16 cellular contexts compared by ENCODE assay signal in the genomic region with DNA sequence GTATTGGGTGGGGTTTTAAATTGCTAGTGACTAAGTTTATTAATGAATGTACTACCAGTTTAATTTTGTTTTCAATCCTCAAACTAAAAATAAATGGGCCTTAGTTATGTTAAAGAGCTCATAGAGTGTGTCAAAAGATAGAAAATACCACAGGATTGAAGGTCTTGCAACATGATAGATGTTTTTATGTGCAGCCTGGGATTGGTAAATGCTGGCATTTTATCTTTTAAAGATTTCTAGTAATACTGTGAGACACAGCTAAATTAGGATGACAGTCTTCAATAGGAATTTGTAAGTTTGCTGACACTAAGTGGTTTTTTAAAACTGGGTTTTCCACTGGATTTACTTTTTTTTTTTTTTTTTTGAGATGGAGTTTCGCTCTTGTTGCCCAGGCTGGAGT.
DNase-seq lines count a peak whose midpoint lies in the region; TF ChIP-seq lines count a peak whose summit lies in the region.
"Had no signal": no experiment of that assay in that cellular context is flagged by ENCODE, and none has a peak within 500 bp of the region (broad histone marks: within the 10 kb centered on the region; RNA-seq: fewer than 3 reads in every experiment).

No MANE protein-coding gene starts in this region.

- no peak overlapping the region for H3K27ac ChIP-seq in WERI-Rb-1
- H3K27ac ChIP-seq: thyroid gland had no signal

- H3K27me3 ChIP-seq in adipocyte (replicated peaks; ENCODE audit: control insufficient read depth, insufficient read depth, low read length) (no peaks in the 10 kb centered on the region), WERI-Rb-1 (ENCODE audit: insufficient read depth, low read depth, severe bottlenecking) (no peaks in the 10 kb centered on the region)
- H3K27me3 ChIP-seq: thyroid gland had no signal

- DNase-seq in AG09309 (ENCODE audit: low read depth) = peak; percentile 81
- peak; percentile 65 for DNase-seq in GM04503 (ENCODE audit: low read depth)
- DNase-seq in adipocyte (ENCODE audit: low read depth) = peak; percentile 74
- DNase-seq in foreskin fibroblast = peak; percentile 15 to 23
- DNase-seq in stimulated activated CD4-positive, alpha-beta T cell treated with anti-CD3 and anti-CD28 coated beads, Interleukin-1b, Interleukin-23, amount 100 ng/mL, for 48 hours = no peak
- no peak for DNase-seq in WERI-Rb-1
- no peak for DNase-seq in COLO829 (ENCODE audit: low spot score)
- no peak for DNase-seq in GM19240 (ENCODE audit: insufficient read length, low spot score)
- DNase-seq: activated CD4-positive, alpha-beta T cell treated with anti-CD3 and anti-CD28 coated beads for 4 hours; Caco-2; caudate nucleus; natural killer cell; NCI-H1436 treated with DMSO at 0.1 percent for 48 hours; NCI-H2171 treated with DMSO at 0.1 percent for 48 hours; NCI-H526 treated with DMSO at 0.1 percent for 48 hours; thyroid gland had no signal

- no peaks in the 10 kb centered on the region for H3K36me3 ChIP-seq in adipocyte (ENCODE audit: control insufficient read depth, insufficient read depth, low read length, severe bottlenecking)
- no peaks in the 10 kb centered on the region for H3K36me3 ChIP-seq in WERI-Rb-1
- H3K36me3 ChIP-seq: thyroid gland had no signal

- H3K4me3 ChIP-seq in AG09309 (ENCODE audit: control insufficient read depth, low read depth, low read length) (no peak overlapping the region), adipocyte (ENCODE audit: low read length) (peak overlapping the region; percentile 29), foreskin fibroblast (ENCODE audit: low read depth in 1 of 2, low read length in 2 of 2) (no peak overlapping the region), WERI-Rb-1 (ENCODE audit: low read depth, low read length) (no peak overlapping the region)
- H3K4me3 ChIP-seq: thyroid gland had no signal

- H3K9ac ChIP-seq in adipocyte (ENCODE audit: low read length) = no peak overlapping the region

- peaks cover 30% of the 10 kb centered on the region for H3K4me1 ChIP-seq in adipocyte (ENCODE audit: control insufficient read depth, insufficient read depth, low read length)
- H3K4me1 ChIP-seq: Caco-2 had no signal

- TF ChIP-seq CTCF in AG09309 (IDR thresholded peaks at IDR 0.05; ENCODE audit: control insufficient read depth, insufficient read depth, low read depth, low read length, missing control alignments) (no peak), foreskin fibroblast (IDR thresholded peaks at IDR 0.05; ENCODE audit: low read depth, low read length) (no peak), WERI-Rb-1 (IDR thresholded peaks at IDR 0.05; ENCODE audit: low read depth, low read length) (no peak)

- H3K9me3 ChIP-seq in adipocyte (ENCODE audit: control insufficient read depth, low read length) (no peaks in the 10 kb centered on the region), WERI-Rb-1 (ENCODE audit: severe bottlenecking) (no peaks in the 10 kb centered on the region)
- H3K9me3 ChIP-seq: Caco-2, thyroid gland had no signal

Comparison
In these comparisons a context has a peak if more than half of its experiments do, and no peak if none do; other contexts are left out.
1. DNase-seq: peak in AG09309 (single experiment), GM04503 (single experiment), adipocyte (single experiment) and foreskin fibroblast (2 of 2); none in stimulated activated CD4-positive, alpha-beta T cell treated with anti-CD3 and anti-CD28 coated beads, Interleukin-1b, Interleukin-23, amount 100 ng/mL, for 48 hours (single experiment), WERI-Rb-1 (single experiment), COLO829 (single experiment) and GM19240 (single experiment).